18 cellular contexts compared by ENCODE assay signal in genomic region chr10:87918254-87918859, GRCh38. TPM values are rescaled to one million over a fixed set of nuclear protein-coding genes. Genes with fewer than 3 reads are reported as not detected.
DNase-seq lines count a peak whose midpoint lies in the region; ATAC-seq and TF ChIP-seq lines count a peak whose summit lies in the region.
"Had no signal": no experiment of that assay in that cellular context is flagged by ENCODE, and none has a peak within 500 bp of the region (broad histone marks: within the 10 kb centered on the region; RNA-seq: fewer than 3 reads in every experiment).

No MANE protein-coding gene starts in this region.

- TF ChIP-seq EP300 in sigmoid colon (IDR thresholded peaks at IDR 0.05), result no peak

- H3K4me3 ChIP-seq in sigmoid colon, result no peak overlapping the region
- H3K4me3 ChIP-seq: cardiac muscle cell, lung, SJCRH30 had no signal

- H3K4me1 Mint-ChIP-seq in activated CD4-positive, alpha-beta T cell treated with anti-CD3 and anti-CD28 coated beads for 36 hours, result peaks cover 69% of the 10 kb centered on the region
- H3K4me1 Mint-ChIP-seq in IgD-negative memory B cell (peaks cover 40 to 55% (median 49%) of the 10 kb centered on the region in 3 donors), nephron progenitor cell (peaks cover 17% of the 10 kb centered on the region)
- H3K4me1 Mint-ChIP-seq in activated naive CD8-positive, alpha-beta T cell treated with anti-CD3 and anti-CD28 coated beads, Interleukin-2, amount 50 U/mL, for 24 hours, result peaks cover 53% of the 10 kb centered on the region

- H3K4me3 Mint-ChIP-seq in activated CD4-positive, alpha-beta T cell treated with anti-CD3 and anti-CD28 coated beads for 36 hours, result no peak overlapping the region
- H3K4me3 Mint-ChIP-seq in IgD-negative memory B cell (peak overlapping the region in 2 of 4 donors; percentile 1 to 60), nephron progenitor cell (no peak overlapping the region)
- no peak overlapping the region for H3K4me3 Mint-ChIP-seq in activated naive CD8-positive, alpha-beta T cell treated with anti-CD3 and anti-CD28 coated beads, Interleukin-2, amount 50 U/mL, for 24 hours

- TF ChIP-seq CTCF in nephron progenitor cell (IDR thresholded peaks at IDR 0.05) (no peak), GM20000 (IDR thresholded peaks at IDR 0.05; ENCODE audit: extremely low read depth, missing control alignments) (no peak), sigmoid colon (IDR thresholded peaks at IDR 0.05) (no peak)

- DNase-seq in activated CD4-positive, alpha-beta T cell treated with anti-CD3 and anti-CD28 coated beads for 36 hours, result no peak
- DNase-seq in activated CD4-positive, alpha-beta T cell treated with anti-CD3 and anti-CD28 coated beads, Interleukin-2, amount 50 U/mL, for 1 hour, result no peak
- DNase-seq in activated naive CD8-positive, alpha-beta T cell treated with anti-CD3 and anti-CD28 coated beads, Interleukin-2, amount 50 U/mL, for 24 hours, result no peak
- DNase-seq in nephron progenitor cell (no peak), GM20000 (ENCODE audit: low spot score) (no peak), sigmoid colon (no peak)
- no peak for DNase-seq in stimulated activated CD4-positive, alpha-beta T cell treated with anti-CD3 and anti-CD28 coated beads, Interleukin-2, amount 100 ng/mL, for 24 hours
- DNase-seq: 8988T, IMR-90, NCI-H1930, NCI-H82, SJCRH30, WERI-Rb-1 had no signal

- POLR2A ChIA-PET in activated CD4-positive, alpha-beta T cell treated with anti-CD3 and anti-CD28 coated beads for 36 hours (lab: Charles Lee), result no interaction called here

- 24 to 50% methylated on average over 3 of the region's 3 CpGs for WGBS in sigmoid colon, 2 donors

- H3K36me3 Mint-ChIP-seq in activated CD4-positive, alpha-beta T cell treated with anti-CD3 and anti-CD28 coated beads for 36 hours (ENCODE audit: low read depth), result peaks cover 35% of the 10 kb centered on the region
- H3K36me3 Mint-ChIP-seq in IgD-negative memory B cell (peaks cover 18% of the 10 kb centered on the region), nephron progenitor cell (ENCODE audit: low read depth) (peaks cover 72% of the 10 kb centered on the region)
- peaks cover 43% of the 10 kb centered on the region for H3K36me3 Mint-ChIP-seq in activated naive CD8-positive, alpha-beta T cell treated with anti-CD3 and anti-CD28 coated beads, Interleukin-2, amount 50 U/mL, for 24 hours (ENCODE audit: low read depth)

- peaks cover 8% of the 10 kb centered on the region for H3K9me3 Mint-ChIP-seq in activated CD4-positive, alpha-beta T cell treated with anti-CD3 and anti-CD28 coated beads for 36 hours (ENCODE audit: low read depth)
- H3K9me3 Mint-ChIP-seq in IgD-negative memory B cell (peaks cover 0 to 8% (median 2%) of the 10 kb centered on the region in 3 donors), nephron progenitor cell (peaks cover 14% of the 10 kb centered on the region)
- H3K9me3 Mint-ChIP-seq in activated naive CD8-positive, alpha-beta T cell treated with anti-CD3 and anti-CD28 coated beads, Interleukin-2, amount 50 U/mL, for 24 hours, result peaks cover 13% of the 10 kb centered on the region

- peaks cover 0 to 53% (median 38%) of the 10 kb centered on the region in 4 donors for H3K4me1 ChIP-seq in sigmoid colon
- H3K4me1 ChIP-seq: SJCRH30 had no signal

- no peaks in the 10 kb centered on the region for H3K27me3 ChIP-seq in sigmoid colon
- H3K27me3 ChIP-seq: cardiac muscle cell, SJCRH30, tibial nerve had no signal

- CTCF ChIA-PET in activated CD4-positive, alpha-beta T cell treated with anti-CD3 and anti-CD28 coated beads for 36 hours (lab: Charles Lee), result interaction anchor here (0.9 to 1.2 kb wide), 2 partner anchors 9 to 33 kb away, joined by 3 read pairs; no protein-coding TSS in a partner anchor

- no peak for ATAC-seq in activated CD4-positive, alpha-beta T cell treated with anti-CD3 and anti-CD28 coated beads for 36 hours
- no peak for ATAC-seq in activated naive CD8-positive, alpha-beta T cell treated with anti-CD3 and anti-CD28 coated beads, Interleukin-2, amount 50 U/mL, for 24 hours
- ATAC-seq: esophagus mucosa had no signal

- no peak for TF ChIP-seq POLR2A in sigmoid colon (IDR thresholded peaks at IDR 0.05)

- peaks cover 0 to 10% (median 0%) of the 10 kb centered on the region in 4 donors for H3K36me3 ChIP-seq in sigmoid colon
- H3K36me3 ChIP-seq: cardiac muscle cell, SJCRH30 had no signal

- H3K27ac ChIP-seq in sigmoid colon, result no peak overlapping the region
- H3K27ac ChIP-seq: cardiac muscle cell, SJCRH30, WERI-Rb-1 had no signal

- H3K27me3 Mint-ChIP-seq in activated CD4-positive, alpha-beta T cell treated with anti-CD3 and anti-CD28 coated beads for 36 hours, result no peaks in the 10 kb centered on the region
- H3K27me3 Mint-ChIP-seq in IgD-negative memory B cell (no peaks in the 10 kb centered on the region), nephron progenitor cell (ENCODE audit: low read depth, poor library complexity) (no peaks in the 10 kb centered on the region)
- H3K27me3 Mint-ChIP-seq in activated naive CD8-positive, alpha-beta T cell treated with anti-CD3 and anti-CD28 coated beads, Interleukin-2, amount 50 U/mL, for 24 hours, result no peaks in the 10 kb centered on the region

- H3K9me3 ChIP-seq in sigmoid colon, result peaks cover 0 to 3% (median 1%) of the 10 kb centered on the region in 4 donors
- H3K9me3 ChIP-seq: SJCRH30 had no signal

- intact Hi-C loops in activated CD4-positive, alpha-beta T cell treated with anti-CD3 and anti-CD28 coated beads for 36 hours (cut with DNase I, micrococcal nuclease), result loop anchor here in 1 of 2 experiments (5.0 kb wide), 1 partner anchor 36 kb away; no protein-coding TSS in a partner anchor
- intact Hi-C loops in sigmoid colon (cut with DNase I), result no loop called here

- H3K27ac Mint-ChIP-seq in activated CD4-positive, alpha-beta T cell treated with anti-CD3 and anti-CD28 coated beads for 36 hours, result peak overlapping the region; percentile 78
- H3K27ac Mint-ChIP-seq in IgD-negative memory B cell, result peak overlapping the region; percentile 20 to 33 (median 21)
- peak overlapping the region; percentile 3 for H3K27ac Mint-ChIP-seq in activated naive CD8-positive, alpha-beta T cell treated with anti-CD3 and anti-CD28 coated beads, Interleukin-2, amount 50 U/mL, for 24 hours
- peak overlapping the region; percentile 22 for H3K27ac Mint-ChIP-seq in nephron progenitor cell

RNA-seq across cellular contexts. Expression of gene PTEN, which starts 54.9 kb away (rescaled TPM):
- total RNA-seq in activated CD4-positive, alpha-beta T cell treated with anti-CD3 and anti-CD28 coated beads for 36 hours, result 10 to 100 TPM; 38.1 to 42.1 TPM
- polyA plus RNA-seq in IgD-negative memory B cell, result 40.4 TPM
- 100 to 1,000 TPM in 2 of 4 donors, 10 to 100 TPM in 2; 80.0 to 180 (median 118) TPM for total RNA-seq in sigmoid colon
- 10 to 100 TPM; 27.0 to 40.9 (median 31.2) TPM for polyA plus RNA-seq in sigmoid colon

RNA-seq across cellular contexts. Expression of gene KLLN, which starts 55.0 kb away (rescaled TPM):
- total RNA-seq in activated CD4-positive, alpha-beta T cell treated with anti-CD3 and anti-CD28 coated beads for 36 hours, result under 1 TPM; 0.30 to 0.34 TPM
- polyA plus RNA-seq in IgD-negative memory B cell (0.25 TPM), sigmoid colon (under 1 TPM; 0.60 to 0.92 (median 0.76) TPM)
- total RNA-seq in sigmoid colon, result under 1 TPM; 0.14 to 0.36 (median 0.30) TPM

Comparison
In these comparisons a context has a peak if more than half of its experiments do, and no peak if none do; other contexts are left out.
1. H3K27ac Mint-ChIP-seq: peak in every context shown above with its lines; median percentile 78 in activated CD4-positive, alpha-beta T cell treated with anti-CD3 and anti-CD28 coated beads for 36 hours; 22 in nephron progenitor cell; 21 in IgD-negative memory B cell; 3 in activated naive CD8-positive, alpha-beta T cell treated with anti-CD3 and anti-CD28 coated beads, Interleukin-2, amount 50 U/mL, for 24 hours.